ENCODE assay signal across 13 cellular contexts in the genomic region with DNA sequence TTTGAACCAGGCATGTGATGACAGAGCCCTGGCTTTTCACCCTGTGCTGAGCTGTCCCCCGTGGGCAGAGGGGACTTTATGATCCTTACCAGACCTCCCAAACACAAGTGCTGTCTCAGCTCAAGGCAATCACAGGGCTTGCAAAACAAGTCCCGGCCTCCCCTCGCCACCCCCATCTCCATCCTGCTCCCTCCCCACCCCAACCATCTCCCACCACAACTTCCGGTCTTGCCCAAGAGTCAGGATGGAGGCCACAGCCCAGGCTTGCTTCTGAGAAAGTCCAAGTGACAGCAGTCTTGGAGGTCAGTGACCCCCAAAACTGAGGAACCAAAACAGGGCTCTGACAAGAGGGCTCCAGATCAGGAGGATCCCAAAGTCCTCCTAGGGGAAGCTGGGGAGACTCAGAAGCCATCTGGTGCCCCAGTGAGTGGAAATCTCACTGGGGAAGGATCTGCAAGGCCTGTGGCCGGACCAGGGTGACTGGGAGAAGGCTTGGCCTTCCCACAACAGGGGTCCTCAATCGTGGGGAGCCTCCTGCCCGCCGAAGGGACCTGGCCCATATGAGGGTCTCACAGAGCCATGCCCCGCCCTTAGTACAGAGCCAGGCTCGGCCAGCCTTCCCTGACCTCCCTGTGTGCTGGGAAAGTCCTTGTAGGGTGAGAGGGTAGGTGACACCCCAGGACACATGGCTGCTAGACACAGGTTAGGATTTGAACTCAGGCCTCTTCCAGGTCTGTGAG. TPM values are rescaled to one million over a fixed set of nuclear protein-coding genes. Genes with fewer than 3 reads are reported as not detected.
DNase-seq lines count a peak whose midpoint lies in the region; ATAC-seq and TF ChIP-seq lines count a peak whose summit lies in the region.
"Had no signal": no experiment of that assay in that cellular context is flagged by ENCODE, and none has a peak within 500 bp of the region (broad histone marks: within the 10 kb centered on the region; RNA-seq: fewer than 3 reads in every experiment).

No MANE protein-coding gene starts in this region.

- peaks cover 0 to 37% (median 10%) of the 10 kb centered on the region in 11 experiments; a peak in 11 of 22 replicates for H4K20me1 ChIP-seq in BLaER1 treated with 17β-estradiol and CSF1 and Interleukin-3, amounts not matched to agents 10 nM and 100 nM

- no peaks in the 10 kb centered on the region for H3K36me3 Mint-ChIP-seq in nephron progenitor cell (ENCODE audit: low read depth)
- H3K36me3 Mint-ChIP-seq: activated naive CD8-positive, alpha-beta T cell had no signal

- peaks cover 35% of the 10 kb centered on the region for H3K4me1 Mint-ChIP-seq in nephron progenitor cell

- H3K27ac ChIP-seq in BLaER1 treated with 17β-estradiol and CSF1 and Interleukin-3, amounts not matched to agents 10 nM and 100 nM, result peak overlapping the region; percentile 67 to 99 (median 88); a peak in 21 of 22 replicates

- H3K9me3 ChIP-seq in BLaER1 treated with 17β-estradiol and CSF1 and Interleukin-3, amounts not matched to agents 10 nM and 100 nM (replicated peaks in 1 of 11), result no peaks in the 10 kb centered on the region
- H3K9me3 ChIP-seq: BE2C, HAP-1 had no signal

- H3K4me1 ChIP-seq in BLaER1 treated with 17β-estradiol and CSF1 and Interleukin-3, amounts not matched to agents 10 nM and 100 nM, result peaks cover 37 to 94% (median 65%) of the 10 kb centered on the region in 10 experiments
- H3K4me1 ChIP-seq: BE2C had no signal

- no peaks in the 10 kb centered on the region for H3K9me3 Mint-ChIP-seq in nephron progenitor cell
- H3K9me3 Mint-ChIP-seq: nephron had no signal

- ATAC-seq in HG03520 (IDR thresholded peaks at IDR 0.05; ENCODE audit: unreplicated experiment) (no peak), HG02678 (IDR thresholded peaks at IDR 0.05; ENCODE audit: unreplicated experiment) (no peak)

- H3K4me3 ChIP-seq in BLaER1 treated with 17β-estradiol and CSF1 and Interleukin-3, amounts not matched to agents 10 nM and 100 nM, result peak overlapping the region in 6 of 10 experiments; percentile 18 to 44 (median 28); a peak in 8 of 20 replicates
- H3K4me3 ChIP-seq in fibroblast of villous mesenchyme (ENCODE audit: low read depth, low read length), result no peak overlapping the region
- H3K4me3 ChIP-seq: HAP-1 had no signal

- H3K9ac ChIP-seq in BLaER1 treated with 17β-estradiol and CSF1 and Interleukin-3, amounts not matched to agents 10 nM and 100 nM, result peak overlapping the region; percentile 45 to 91 (median 77); a peak in 20 of 22 replicates

- H3K27me3 Mint-ChIP-seq in nephron progenitor cell (ENCODE audit: low read depth, poor library complexity), result peaks cover 18% of the 10 kb centered on the region

- peaks cover 0 to 43% (median 32%) of the 10 kb centered on the region in 11 experiments; a peak in 18 of 22 replicates for H3K27me3 ChIP-seq in BLaER1 treated with 17β-estradiol and CSF1 and Interleukin-3, amounts not matched to agents 10 nM and 100 nM
- H3K27me3 ChIP-seq: BE2C had no signal

- H3K4me2 ChIP-seq in BLaER1 treated with 17β-estradiol and CSF1 and Interleukin-3, amounts not matched to agents 10 nM and 100 nM, result peak overlapping the region; percentile 62 to 99 (median 92)

- peak; percentile 69 to 87 for DNase-seq in NOMO-1 (lab: John Stamatoyannopoulos, UW; ENCODE audit: unreplicated experiment in 2 of 2)
- DNase-seq in fibroblast of villous mesenchyme (ENCODE audit: low read depth), result peak; percentile 83
- no peak for DNase-seq in nephron progenitor cell
- DNase-seq in germinal center (ENCODE audit: low spot score), result no peak
- DNase-seq in GM19238 (ENCODE audit: insufficient read length, low spot score), result no peak
- DNase-seq: BE2C; stimulated activated CD4-positive, alpha-beta T cell treated with anti-CD3 and anti-CD28 coated beads, Interleukin-4, amount 100 ng/mL, for 24 hours had no signal

- H3K27ac Mint-ChIP-seq in nephron progenitor cell, result peak overlapping the region; percentile 54
- H3K27ac Mint-ChIP-seq: activated naive CD8-positive, alpha-beta T cell; nephron had no signal

- TF ChIP-seq CTCF in fibroblast of villous mesenchyme (IDR thresholded peaks at IDR 0.05; ENCODE audit: insufficient read depth, low read depth, low read length) (no peak), nephron progenitor cell (IDR thresholded peaks at IDR 0.05) (no peak)

- no peaks in the 10 kb centered on the region for H3K36me3 ChIP-seq in BLaER1 treated with 17β-estradiol and CSF1 and Interleukin-3, amounts not matched to agents 10 nM and 100 nM
- H3K36me3 ChIP-seq: BE2C, HAP-1 had no signal

- H3K4me3 Mint-ChIP-seq in nephron progenitor cell, result no peak overlapping the region
- H3K4me3 Mint-ChIP-seq: activated naive CD8-positive, alpha-beta T cell; nephron had no signal

RNA-seq across cellular contexts. Expression of a gene that starts 4.5 kb away (rescaled TPM):
- 16.8 and 32.5 TPM in 2 replicates for total RNA-seq in fibroblast of villous mesenchyme

Comparison
In these comparisons a context has a peak if more than half of its experiments do, and no peak if none do; other contexts are left out.
1. DNase-seq: peak in NOMO-1 (2 of 2) and fibroblast of villous mesenchyme (single experiment); none in nephron progenitor cell (single experiment), germinal center (single experiment) and GM19238 (single experiment).